Comparison of ENCODE assay signal across 1 cellular context in the genomic region with DNA sequence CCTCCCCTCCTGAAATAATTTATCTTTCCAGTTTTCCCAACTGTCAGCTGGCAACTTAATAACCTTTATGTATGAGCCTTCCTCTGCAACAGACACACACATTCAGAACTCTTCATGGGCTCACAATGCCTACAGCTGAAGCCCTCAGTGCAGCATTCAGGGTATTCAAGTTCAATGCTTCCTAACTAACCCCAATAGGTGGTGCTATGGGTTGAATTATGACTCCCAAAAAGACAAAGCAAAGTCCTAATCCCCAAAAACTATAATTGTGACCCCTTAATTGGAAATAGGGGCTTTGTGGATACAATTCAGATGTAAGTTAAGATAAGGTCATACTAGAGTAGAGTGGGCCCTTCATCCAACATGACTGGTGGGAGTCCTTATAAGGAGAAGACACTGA.
TF ChIP-seq lines count a peak whose summit lies in the region.

No MANE protein-coding gene starts in this region.

TF ChIP-seq in IMR-90, 13 proteins besides CTCF, POLR2A, EP300 and RAD21 (continued from another document):
- TF ChIP-seq, protein P1, sequence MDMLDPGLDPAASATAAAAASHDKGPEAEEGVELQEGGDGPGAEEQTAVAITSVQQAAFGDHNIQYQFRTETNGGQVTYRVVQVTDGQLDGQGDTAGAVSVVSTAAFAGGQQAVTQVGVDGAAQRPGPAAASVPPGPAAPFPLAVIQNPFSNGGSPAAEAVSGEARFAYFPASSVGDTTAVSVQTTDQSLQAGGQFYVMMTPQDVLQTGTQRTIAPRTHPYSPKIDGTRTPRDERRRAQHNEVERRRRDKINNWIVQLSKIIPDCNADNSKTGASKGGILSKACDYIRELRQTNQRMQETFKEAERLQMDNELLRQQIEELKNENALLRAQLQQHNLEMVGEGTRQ (IDR thresholded peaks at IDR 0.05; ENCODE audit: low read depth, low read length) = no peak
- TF ChIP-seq SMC3 (IDR thresholded peaks at IDR 0.05; ENCODE audit: low read depth, low read length) (no peak), CEBPB (IDR thresholded peaks at IDR 0.05; ENCODE audit: low read depth, low read length) (no peak)
